In the genomic region with DNA sequence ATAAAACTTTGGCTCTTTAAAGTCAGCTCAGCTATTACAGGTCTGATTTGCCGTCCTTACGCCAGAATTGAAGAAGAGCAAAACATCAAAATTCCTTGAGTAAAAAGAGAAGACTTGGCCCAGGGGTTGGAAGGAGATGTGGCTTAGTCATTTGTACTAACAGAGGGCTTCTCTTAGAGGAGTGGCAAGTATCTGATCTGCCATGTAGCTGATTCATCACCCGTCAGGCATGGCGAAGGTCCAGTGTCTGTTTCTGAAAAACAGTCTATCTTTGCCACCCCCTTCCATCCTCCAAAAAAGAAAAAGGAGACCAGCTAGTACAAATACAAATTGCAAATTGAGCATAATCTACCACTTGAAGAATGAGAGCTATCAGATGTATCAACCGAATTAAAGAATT, we compare ENCODE assay signal across 12 cellular contexts.
DNase-seq lines count a peak whose midpoint lies in the region; ATAC-seq and TF ChIP-seq lines count a peak whose summit lies in the region.
"Had no signal": no experiment of that assay in that cellular context is flagged by ENCODE, and none has a peak within 500 bp of the region (broad histone marks: within the 10 kb centered on the region; RNA-seq: fewer than 3 reads in every experiment).

No MANE protein-coding gene starts in this region.

- H3K27me3 ChIP-seq in WERI-Rb-1 (ENCODE audit: insufficient read depth, low read depth, severe bottlenecking), result no peaks in the 10 kb centered on the region

- H3K36me3 Mint-ChIP-seq in activated CD4-positive, alpha-beta T cell treated with anti-CD3 and anti-CD28 coated beads for 36 hours (ENCODE audit: low read depth), result peaks cover 35% of the 10 kb centered on the region
- peaks cover 43% of the 10 kb centered on the region for H3K36me3 Mint-ChIP-seq in activated CD4-positive, alpha-beta T cell treated with anti-CD3 and anti-CD28 coated beads, Interleukin-2, amount 10 ng/mL, durations not matched to agents 7 days and 5 days (ENCODE audit: low read depth)
- peaks cover 53% of the 10 kb centered on the region for H3K36me3 Mint-ChIP-seq in activated CD8-positive, alpha-beta T cell treated with anti-CD3 and anti-CD28 coated beads, Interleukin-2, amount 10 ng/mL, durations not matched to agents 7 days and 5 days (ENCODE audit: low read depth)

- no peak for ATAC-seq in activated CD4-positive, alpha-beta T cell treated with anti-CD3 and anti-CD28 coated beads for 36 hours
- no peak for ATAC-seq in activated CD8-positive, alpha-beta T cell treated with anti-CD3 and anti-CD28 coated beads, Interleukin-2, amount 10 ng/mL, durations not matched to agents 7 days and 5 days
- no peak for ATAC-seq in HG03108 (IDR thresholded peaks at IDR 0.05; ENCODE audit: unreplicated experiment)
- ATAC-seq: GM12878 had no signal

- POLR2A ChIA-PET in activated CD4-positive, alpha-beta T cell treated with anti-CD3 and anti-CD28 coated beads for 36 hours (lab: Charles Lee), result no interaction called here
- POLR2A ChIA-PET in activated CD4-positive, alpha-beta T cell treated with anti-CD3 and anti-CD28 coated beads, Interleukin-2, amount 10 ng/mL, durations not matched to agents 7 days and 5 days (lab: Charles Lee), result interaction anchor here (0.8 kb wide), 1 partner anchor 67 kb away, joined by 8 read pairs; no protein-coding TSS in a partner anchor
- POLR2A ChIA-PET in activated CD8-positive, alpha-beta T cell treated with anti-CD3 and anti-CD28 coated beads, Interleukin-2, amount 10 ng/mL, durations not matched to agents 7 days and 5 days (lab: Charles Lee), result no interaction called here

- no peak for TF ChIP-seq CTCF in WERI-Rb-1 (IDR thresholded peaks at IDR 0.05; ENCODE audit: low read depth, low read length)

- H3K9me3 Mint-ChIP-seq in activated CD4-positive, alpha-beta T cell treated with anti-CD3 and anti-CD28 coated beads for 36 hours (ENCODE audit: low read depth), result no peaks in the 10 kb centered on the region
- no peaks in the 10 kb centered on the region for H3K9me3 Mint-ChIP-seq in activated CD4-positive, alpha-beta T cell treated with anti-CD3 and anti-CD28 coated beads, Interleukin-2, amount 10 ng/mL, durations not matched to agents 7 days and 5 days
- no peaks in the 10 kb centered on the region for H3K9me3 Mint-ChIP-seq in activated CD8-positive, alpha-beta T cell treated with anti-CD3 and anti-CD28 coated beads, Interleukin-2, amount 10 ng/mL, durations not matched to agents 7 days and 5 days (ENCODE audit: insufficient read depth)
- H3K9me3 Mint-ChIP-seq: activated CD4-positive, alpha-beta memory T cell treated with anti-CD3 and anti-CD28 coated beads for 36 hours had no signal

- H3K9me3 ChIP-seq in WERI-Rb-1 (ENCODE audit: severe bottlenecking), result no peaks in the 10 kb centered on the region

- no peak for DNase-seq in activated CD4-positive, alpha-beta T cell treated with anti-CD3 and anti-CD28 coated beads for 36 hours
- no peak for DNase-seq in activated CD4-positive, alpha-beta T cell treated with anti-CD3 and anti-CD28 coated beads, Interleukin-2, amount 10 ng/mL, durations not matched to agents 7 days and 5 days
- DNase-seq in activated CD8-positive, alpha-beta T cell treated with anti-CD3 and anti-CD28 coated beads, Interleukin-2, amount 10 ng/mL, durations not matched to agents 7 days and 5 days, result no peak
- DNase-seq in foreskin melanocyte (peak; percentile 68), WERI-Rb-1 (no peak)
- DNase-seq in activated CD4-positive, CD25-positive, alpha-beta regulatory T cell treated with anti-CD3 and anti-CD28 coated beads, Interleukin-2, amount 50 U/mL, for 72 hours, result no peak
- DNase-seq: 8988T; activated CD4-positive, alpha-beta memory T cell treated with anti-CD3 and anti-CD28 coated beads for 36 hours; caudate nucleus had no signal

- H3K4me3 Mint-ChIP-seq in activated CD4-positive, alpha-beta T cell treated with anti-CD3 and anti-CD28 coated beads for 36 hours, result no peak overlapping the region
- H3K4me3 Mint-ChIP-seq in activated CD4-positive, alpha-beta T cell treated with anti-CD3 and anti-CD28 coated beads, Interleukin-2, amount 10 ng/mL, durations not matched to agents 7 days and 5 days, result no peak overlapping the region
- H3K4me3 Mint-ChIP-seq in activated CD8-positive, alpha-beta T cell treated with anti-CD3 and anti-CD28 coated beads, Interleukin-2, amount 10 ng/mL, durations not matched to agents 7 days and 5 days, result no peak overlapping the region
- H3K4me3 Mint-ChIP-seq: activated CD4-positive, alpha-beta memory T cell treated with anti-CD3 and anti-CD28 coated beads for 36 hours had no signal

- no peaks in the 10 kb centered on the region for H3K27me3 Mint-ChIP-seq in activated CD4-positive, alpha-beta T cell treated with anti-CD3 and anti-CD28 coated beads for 36 hours
- no peaks in the 10 kb centered on the region for H3K27me3 Mint-ChIP-seq in activated CD4-positive, alpha-beta T cell treated with anti-CD3 and anti-CD28 coated beads, Interleukin-2, amount 10 ng/mL, durations not matched to agents 7 days and 5 days
- H3K27me3 Mint-ChIP-seq in activated CD8-positive, alpha-beta T cell treated with anti-CD3 and anti-CD28 coated beads, Interleukin-2, amount 10 ng/mL, durations not matched to agents 7 days and 5 days (ENCODE audit: low read depth), result no peaks in the 10 kb centered on the region
- H3K27me3 Mint-ChIP-seq: activated CD4-positive, alpha-beta memory T cell treated with anti-CD3 and anti-CD28 coated beads for 36 hours had no signal

- H3K4me3 ChIP-seq in skin epidermis, result no peak overlapping the region
- no peak overlapping the region for H3K4me3 ChIP-seq in WERI-Rb-1 (ENCODE audit: low read depth, low read length)
- H3K4me3 ChIP-seq: GM12878 had no signal

- H3K4me1 Mint-ChIP-seq in activated CD4-positive, alpha-beta T cell treated with anti-CD3 and anti-CD28 coated beads for 36 hours, result peaks cover 16% of the 10 kb centered on the region
- peaks cover 7% of the 10 kb centered on the region for H3K4me1 Mint-ChIP-seq in activated CD4-positive, alpha-beta T cell treated with anti-CD3 and anti-CD28 coated beads, Interleukin-2, amount 10 ng/mL, durations not matched to agents 7 days and 5 days
- peaks cover 15% of the 10 kb centered on the region for H3K4me1 Mint-ChIP-seq in activated CD8-positive, alpha-beta T cell treated with anti-CD3 and anti-CD28 coated beads, Interleukin-2, amount 10 ng/mL, durations not matched to agents 7 days and 5 days (ENCODE audit: low read depth)

- intact Hi-C loops in activated CD4-positive, alpha-beta T cell treated with anti-CD3 and anti-CD28 coated beads for 36 hours (cut with DNase I, micrococcal nuclease), result no loop called here

- peaks cover 48% of the 10 kb centered on the region for H3K36me3 ChIP-seq in WERI-Rb-1

- H3K27ac ChIP-seq in skin epidermis (peak overlapping the region in 15 of 21 experiments; percentile 3 to 68 (median 49)), WERI-Rb-1 (no peak overlapping the region)

- peak overlapping the region; percentile 21 for H3K27ac Mint-ChIP-seq in activated CD4-positive, alpha-beta T cell treated with anti-CD3 and anti-CD28 coated beads for 36 hours
- H3K27ac Mint-ChIP-seq in activated CD4-positive, alpha-beta T cell treated with anti-CD3 and anti-CD28 coated beads, Interleukin-2, amount 10 ng/mL, durations not matched to agents 7 days and 5 days, result no peak overlapping the region
- peak overlapping the region; percentile 0 for H3K27ac Mint-ChIP-seq in activated CD8-positive, alpha-beta T cell treated with anti-CD3 and anti-CD28 coated beads, Interleukin-2, amount 10 ng/mL, durations not matched to agents 7 days and 5 days
- H3K27ac Mint-ChIP-seq: activated CD4-positive, alpha-beta memory T cell treated with anti-CD3 and anti-CD28 coated beads for 36 hours had no signal

- CTCF ChIA-PET in activated CD4-positive, alpha-beta T cell treated with anti-CD3 and anti-CD28 coated beads for 36 hours (lab: Charles Lee), result interaction anchor here (0.6 to 2.2 kb wide), 10 partner anchors 8 to 884 kb away, joined by 3 to 16 read pairs (median 3); no protein-coding TSS in a partner anchor
- CTCF ChIA-PET in activated CD4-positive, alpha-beta T cell treated with anti-CD3 and anti-CD28 coated beads, Interleukin-2, amount 10 ng/mL, durations not matched to agents 7 days and 5 days (lab: Charles Lee), result interaction anchor here (1.1 to 1.3 kb wide), 2 partner anchors 16 to 107 kb away, joined by 3 read pairs; no protein-coding TSS in a partner anchor
- CTCF ChIA-PET in activated CD8-positive, alpha-beta T cell treated with anti-CD3 and anti-CD28 coated beads, Interleukin-2, amount 10 ng/mL, durations not matched to agents 7 days and 5 days (lab: Charles Lee), result interaction anchor here (1.0 to 4.1 kb wide), 3 partner anchors 41 to 310 kb away, joined by 3 to 21 read pairs (median 5); no protein-coding TSS in a partner anchor
